In genomic region chr2:130987519-130988425, GRCh38 we compare ENCODE assay signal across 24 cellular contexts.
DNase-seq lines count a peak whose midpoint lies in the region; ATAC-seq and TF ChIP-seq lines count a peak whose summit lies in the region.
"Had no signal": no experiment of that assay in that cellular context is flagged by ENCODE, and none has a peak within 500 bp of the region (broad histone marks: within the 10 kb centered on the region; RNA-seq: fewer than 3 reads in every experiment).

No MANE protein-coding gene starts in this region.

- H3K4me2 ChIP-seq in SK-N-SH = no peak overlapping the region

- 38% methylated on average over 13 of the region's 15 CpGs for WGBS in SK-N-SH (ENCODE audit: low lambda C conversion rate)
- WGBS in psoas muscle, 3 donors = 33 to 40% (median 35%) methylated on average over 15 of the region's 15 CpGs

- H3F3A ChIP-seq in SK-N-SH (replicated peaks; ENCODE audit: insufficient read depth) = no peaks in the 10 kb centered on the region

- no peaks in the 10 kb centered on the region for H3K79me2 ChIP-seq in SK-N-SH (ENCODE audit: insufficient read depth)

- no peaks in the 10 kb centered on the region for H3K9me2 ChIP-seq in SK-N-SH

- intact Hi-C loops in left colon (cut with DNase I, micrococcal nuclease) (no loop called here), psoas muscle (cut with DNase I) (no loop called here)

- H3K9ac ChIP-seq in SK-N-SH = no peak overlapping the region

- no peak for TF ChIP-seq RAD21 in SK-N-SH (IDR thresholded peaks at IDR 0.05; ENCODE audit: low read length)

- peaks cover 0 to 5% of the 10 kb centered on the region in 2 experiments; a peak in 1 of 4 replicates for H3K4me1 ChIP-seq in SK-N-SH (ENCODE audit: control insufficient read depth in 1 of 2, insufficient read depth in 2 of 2, low read depth in 1 of 2, low read length in 1 of 2)
- no peaks in the 10 kb centered on the region for H3K4me1 ChIP-seq in psoas muscle
- H3K4me1 ChIP-seq: lower lobe of right lung had no signal

- H3K27ac ChIP-seq in SK-N-SH (ENCODE audit: low read depth in 2 of 2, low read length in 1 of 2) (no peak overlapping the region), psoas muscle (no peak overlapping the region)
- H3K27ac ChIP-seq: lower lobe of right lung, upper lobe of left lung had no signal

- no peak overlapping the region for H2AFZ ChIP-seq in SK-N-SH (ENCODE audit: low read depth)

- TF ChIP-seq EP300 in SK-N-SH (IDR thresholded peaks at IDR 0.05; ENCODE audit: borderline replicate concordance in 1 of 2, low read depth in 1 of 2, low read length in 1 of 2) = no peak

- H3K9me3 ChIP-seq in SK-N-SH = no peaks in the 10 kb centered on the region
- no peaks in the 10 kb centered on the region for H3K9me3 ChIP-seq in psoas muscle
- H3K9me3 ChIP-seq: lower lobe of right lung, upper lobe of left lung had no signal

- ATAC-seq in SK-N-SH treated with all-trans-retinoic acid at 6 μM for 48 hours (no peak), left colon (no peak), psoas muscle (no peak), HG03460 (IDR thresholded peaks at IDR 0.05; ENCODE audit: unreplicated experiment) (no peak)
- ATAC-seq: activated CD4-positive, alpha-beta T cell treated with anti-CD3 and anti-CD28 coated beads for 36 hours; activated CD8-positive, alpha-beta T cell treated with anti-CD3 and anti-CD28 coated beads, Interleukin-2, amount 10 ng/mL, durations not matched to agents 7 days and 5 days; GM12878; K562; lower lobe of right lung; naive thymus-derived CD4-positive, alpha-beta T cell; stimulated activated naive B cell treated with anti-CD40 and anti-IgM and Interleukin-4, amounts not matched to agents 10 μg/mL and 1 μg/mL and 100 μg/mL, for 72 hours had no signal

- H4K20me1 ChIP-seq in SK-N-SH (ENCODE audit: insufficient read depth) = no peaks in the 10 kb centered on the region

- POLR2A ChIA-PET in SK-N-SH (lab: Yijun Ruan, JAX) = no interaction called here

- H3K27me3 ChIP-seq in SK-N-SH (ENCODE audit: insufficient read depth) (no peaks in the 10 kb centered on the region), psoas muscle (ENCODE audit: insufficient read depth in 3 of 3, low read length in 2 of 3) (no peaks in the 10 kb centered on the region)
- H3K27me3 ChIP-seq: upper lobe of left lung had no signal

- TF ChIP-seq CTCF in SK-N-SH (IDR thresholded peaks at IDR 0.05) (no peak), psoas muscle (IDR thresholded peaks at IDR 0.05) (no peak)

- H3K36me3 ChIP-seq in SK-N-SH (replicated peaks in 1 of 2; ENCODE audit: control insufficient read depth in 1 of 2, insufficient read depth in 2 of 2, low read length in 1 of 2) (no peaks in the 10 kb centered on the region), psoas muscle (ENCODE audit: insufficient read depth in 1 of 2, low read depth in 1 of 2) (no peaks in the 10 kb centered on the region)
- H3K36me3 ChIP-seq: lower lobe of right lung, upper lobe of left lung had no signal

- CTCF ChIA-PET in SK-N-SH (lab: Yijun Ruan, JAX) = interaction anchor here (0.8 kb wide), 1 partner anchor 9 kb away, joined by 3 read pairs; no protein-coding TSS in a partner anchor

- H3K4me3 ChIP-seq in SK-N-SH (ENCODE audit: low read depth in 2 of 2, low read length in 1 of 2) (no peak overlapping the region; a peak in 1 of 4 replicates), psoas muscle (no peak overlapping the region)
- H3K4me3 ChIP-seq: GM12878, K562, lower lobe of right lung, upper lobe of left lung had no signal

- DNase-seq in SK-N-SH = peak; percentile 38
- peak; percentile 82 for DNase-seq in NCI-H2171 treated with DMSO at 0.1 percent for 48 hours (lab: John Stamatoyannopoulos, UW)
- DNase-seq in cerebellum (ENCODE audit: low spot score) = peak; percentile 61
- DNase-seq in globus pallidus (ENCODE audit: low spot score) = no peak
- DNase-seq in left colon = no peak
- no peak for DNase-seq in psoas muscle
- DNase-seq: activated CD4-positive, alpha-beta T cell treated with anti-CD3 and anti-CD28 coated beads for 36 hours; activated CD8-positive, alpha-beta T cell treated with anti-CD3 and anti-CD28 coated beads, Interleukin-2, amount 10 ng/mL, durations not matched to agents 7 days and 5 days; AML-193; amniotic stem cell; CD8-positive, alpha-beta memory T cell; foreskin melanocyte; lower lobe of right lung; naive thymus-derived CD4-positive, alpha-beta T cell; NCI-H1092; NCI-H1930; occipital lobe; stimulated activated naive B cell treated with anti-CD40 and anti-IgM and Interleukin-4, amounts not matched to agents 10 μg/mL and 1 μg/mL and 100 μg/mL, for 72 hours; T-helper 2 cell; upper lobe of left lung had no signal

TF ChIP-seq in SK-N-SH, 30 proteins besides CTCF, POLR2A, EP300 and RAD21 (continues in another document):
- TF ChIP-seq NFIC (IDR thresholded peaks at IDR 0.05; ENCODE audit: borderline replicate concordance) (no peak), ELF1 (IDR thresholded peaks at IDR 0.05) (no peak), YY1 (IDR thresholded peaks at IDR 0.05; ENCODE audit: low read depth) (no peak), MAX (IDR thresholded peaks at IDR 0.05; ENCODE audit: low read depth) (no peak), JUND (IDR thresholded peaks at IDR 0.05) (no peak), RFX5 (IDR thresholded peaks at IDR 0.05; ENCODE audit: low read length) (no peak), TEAD4 (IDR thresholded peaks at IDR 0.05; ENCODE audit: borderline replicate concordance, insufficient read depth) (no peak), MXI1 (IDR thresholded peaks at IDR 0.05; ENCODE audit: low read depth, low read length) (no peak), NRF1 (IDR thresholded peaks at IDR 0.05; ENCODE audit: low read depth, low read length) (no peak), POLR2AphosphoS5 (IDR thresholded peaks at IDR 0.05; ENCODE audit: low read depth, low read length) (no peak), ZBTB33 (IDR thresholded peaks at IDR 0.05; ENCODE audit: borderline replicate concordance, low read depth) (no peak), TCF12 (IDR thresholded peaks at IDR 0.05) (no peak), CHD2 (IDR thresholded peaks at IDR 0.05; ENCODE audit: low read length, partially characterized antibody) (no peak), SIN3A (IDR thresholded peaks at IDR 0.05; ENCODE audit: borderline replicate concordance, low read depth, low read length) (no peak)

TF ChIP-seq in SK-N-SH treated with all-trans-retinoic acid at 6 μM for 48 hours, 23 proteins besides CTCF, POLR2A, EP300 and RAD21:
- TF ChIP-seq CSRNP3 (CRISPR knock-in tag; IDR thresholded peaks at IDR 0.05) (no peak), TCF4 (CRISPR knock-in tag; IDR thresholded peaks at IDR 0.05; ENCODE audit: borderline replicate concordance) (no peak), CREB5 (CRISPR knock-in tag; IDR thresholded peaks at IDR 0.05; ENCODE audit: low read depth) (no peak), POU6F1 (CRISPR knock-in tag; IDR thresholded peaks at IDR 0.05; ENCODE audit: borderline replicate concordance, low read depth) (no peak), ZNF565 (CRISPR knock-in tag; conservative IDR thresholded peaks at IDR 0.05; ENCODE audit: low read depth) (no peak), RARB (CRISPR knock-in tag; IDR thresholded peaks at IDR 0.05) (no peak), ZNF8 (CRISPR knock-in tag; IDR thresholded peaks at IDR 0.05) (no peak), TOX (CRISPR knock-in tag; IDR thresholded peaks at IDR 0.05; ENCODE audit: borderline replicate concordance) (no peak), BACH2 (CRISPR knock-in tag; IDR thresholded peaks at IDR 0.05; ENCODE audit: borderline replicate concordance) (no peak), ISL1 (CRISPR knock-in tag; IDR thresholded peaks at IDR 0.05) (no peak)
TF ChIP-seq in SK-N-SH treated with all-trans-retinoic acid at 6 μM for 48 hours: peak in this region for 0.

Comparison
In these comparisons a context has a peak if more than half of its experiments do, and no peak if none do; other contexts are left out.
1. DNase-seq: peak in SK-N-SH (single experiment), NCI-H2171 treated with DMSO at 0.1 percent for 48 hours (single experiment) and cerebellum (single experiment); none in globus pallidus (single experiment), left colon (0 of 2) and psoas muscle (0 of 2).